Comparison of ENCODE assay signal across 34 cellular contexts in the genomic region with DNA sequence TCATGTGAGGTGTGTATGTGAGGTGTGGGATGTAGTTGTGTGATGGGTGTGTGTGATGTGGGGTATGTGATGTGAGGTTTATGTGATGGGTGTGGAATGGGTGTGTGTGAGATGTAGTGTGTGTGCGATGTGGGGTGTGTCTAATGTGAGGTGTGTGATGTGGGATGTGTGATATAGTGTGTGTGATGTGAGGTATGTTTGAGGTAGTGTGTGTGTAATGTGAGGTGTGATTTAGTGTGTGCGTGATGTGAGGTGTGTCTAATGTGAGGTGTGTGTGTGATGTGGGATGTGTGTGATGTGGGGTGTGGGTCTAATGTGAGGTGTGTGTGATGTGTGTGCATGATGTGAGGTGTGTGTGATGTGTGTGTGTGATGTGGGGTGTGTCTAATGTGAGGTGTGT. TPM values are rescaled to one million over a fixed set of nuclear protein-coding genes. Genes with fewer than 3 reads are reported as not detected.
"Had no signal": no experiment of that assay in that cellular context is flagged by ENCODE, and none has a peak within 500 bp of the region (broad histone marks: within the 10 kb centered on the region; RNA-seq: fewer than 3 reads in every experiment).

No MANE protein-coding gene starts in this region.

- H3K36me3 ChIP-seq: adrenal gland, esophagus muscularis mucosa, gastroesophageal sphincter had no signal

- H3K27me3 Mint-ChIP-seq: activated CD4-positive, alpha-beta T cell treated with anti-CD3 and anti-CD28 coated beads, Interleukin-2, amount 10 ng/mL, durations not matched to agents 24 days and 14 days; activated naive CD8-positive, alpha-beta T cell treated with anti-CD3 and anti-CD28 coated beads for 36 hours had no signal

- H3K27ac Mint-ChIP-seq: activated CD4-positive, alpha-beta memory T cell treated with anti-CD3 and anti-CD28 coated beads for 36 hours; activated CD4-positive, alpha-beta T cell treated with anti-CD3 and anti-CD28 coated beads for 36 hours; activated CD4-positive, alpha-beta T cell treated with anti-CD3 and anti-CD28 coated beads, Interleukin-2, amount 10 ng/mL, durations not matched to agents 24 days and 14 days; activated CD8-positive, alpha-beta memory T cell treated with anti-CD3 and anti-CD28 coated beads, Interleukin-2, amount 10 ng/mL, durations not matched to agents 7 days and 5 days; activated CD8-positive, alpha-beta T cell treated with anti-CD3 and anti-CD28 coated beads, Interleukin-2, amount 10 ng/mL, durations not matched to agents 7 days and 5 days; activated naive CD4-positive, alpha-beta T cell treated with anti-CD3 and anti-CD28 coated beads for 36 hours; activated naive CD4-positive, alpha-beta T cell treated with anti-CD3 and anti-CD28 coated beads, Interleukin-2, amount 50 U/mL, for 24 hours; activated naive CD8-positive, alpha-beta T cell treated with anti-CD3 and anti-CD28 coated beads for 36 hours; activated naive CD8-positive, alpha-beta T cell treated with anti-CD3 and anti-CD28 coated beads, Interleukin-2, amount 50 U/mL, for 24 hours; activated T-helper 1 cell treated with anti-CD3 and anti-CD28 coated beads, Interleukin-12 subunit alpha, Interleukin-12 subunit beta, Interleukin-2, Interleukin-4 antibody, amounts not matched to agents 30 ng/mL and 10 ng/mL and 1 ng/mL, durations not matched to agents 14 hours and 24 hours and 36 hours; activated T-helper 2 cell treated with anti-CD3 and anti-CD28 coated beads, Interferon-gamma antibody, Interleukin-2, Interleukin-4, amounts not matched to agents 10 μg/mL and 5 μg/mL and 100 μg/mL, durations not matched to agents 14 hours and 24 hours and 36 hours; effector memory CD8-positive, alpha-beta T cell had no signal

- H3K4me1 Mint-ChIP-seq: activated CD4-positive, alpha-beta T cell treated with anti-CD3 and anti-CD28 coated beads for 36 hours; activated CD4-positive, alpha-beta T cell treated with anti-CD3 and anti-CD28 coated beads, Interleukin-2, amount 10 ng/mL, durations not matched to agents 24 days and 14 days; activated CD8-positive, alpha-beta memory T cell treated with anti-CD3 and anti-CD28 coated beads, Interleukin-2, amount 10 ng/mL, durations not matched to agents 7 days and 5 days; activated naive CD4-positive, alpha-beta T cell treated with anti-CD3 and anti-CD28 coated beads, Interleukin-2, amount 50 U/mL, for 24 hours; activated naive CD8-positive, alpha-beta T cell treated with anti-CD3 and anti-CD28 coated beads for 36 hours; activated naive CD8-positive, alpha-beta T cell treated with anti-CD3 and anti-CD28 coated beads, Interleukin-2, amount 50 U/mL, for 24 hours had no signal

- H3K27me3 ChIP-seq: adrenal gland, body of pancreas, esophagus muscularis mucosa had no signal

- H3K9me3 Mint-ChIP-seq: activated CD4-positive, alpha-beta memory T cell treated with anti-CD3 and anti-CD28 coated beads for 36 hours; activated naive CD4-positive, alpha-beta T cell treated with anti-CD3 and anti-CD28 coated beads for 36 hours; activated naive CD4-positive, alpha-beta T cell treated with anti-CD3 and anti-CD28 coated beads, Interleukin-2, amount 50 U/mL, for 24 hours; activated naive CD8-positive, alpha-beta T cell treated with anti-CD3 and anti-CD28 coated beads for 36 hours; activated T-helper 2 cell treated with anti-CD3 and anti-CD28 coated beads, Interferon-gamma antibody, Interleukin-2, Interleukin-4, amounts not matched to agents 10 μg/mL and 5 μg/mL and 100 μg/mL, durations not matched to agents 14 hours and 24 hours and 36 hours; effector memory CD8-positive, alpha-beta T cell had no signal

- H3K9me3 ChIP-seq: adrenal gland, body of pancreas, esophagus muscularis mucosa, gastroesophageal sphincter had no signal

- H3K4me3 Mint-ChIP-seq: activated CD4-positive, alpha-beta memory T cell treated with anti-CD3 and anti-CD28 coated beads for 36 hours; activated CD4-positive, alpha-beta T cell treated with anti-CD3 and anti-CD28 coated beads for 36 hours; activated CD4-positive, alpha-beta T cell treated with anti-CD3 and anti-CD28 coated beads, Interleukin-2, amount 10 ng/mL, durations not matched to agents 24 days and 14 days; activated CD8-positive, alpha-beta memory T cell treated with anti-CD3 and anti-CD28 coated beads, Interleukin-2, amount 10 ng/mL, durations not matched to agents 7 days and 5 days; activated CD8-positive, alpha-beta T cell treated with anti-CD3 and anti-CD28 coated beads, Interleukin-2, amount 10 ng/mL, durations not matched to agents 7 days and 5 days; activated naive CD4-positive, alpha-beta T cell treated with anti-CD3 and anti-CD28 coated beads for 36 hours; activated naive CD4-positive, alpha-beta T cell treated with anti-CD3 and anti-CD28 coated beads, Interleukin-2, amount 50 U/mL, for 24 hours; activated naive CD8-positive, alpha-beta T cell treated with anti-CD3 and anti-CD28 coated beads for 36 hours; activated naive CD8-positive, alpha-beta T cell treated with anti-CD3 and anti-CD28 coated beads, Interleukin-2, amount 50 U/mL, for 24 hours; activated T-helper 1 cell treated with anti-CD3 and anti-CD28 coated beads, Interleukin-12 subunit alpha, Interleukin-12 subunit beta, Interleukin-2, Interleukin-4 antibody, amounts not matched to agents 30 ng/mL and 10 ng/mL and 1 ng/mL, durations not matched to agents 14 hours and 24 hours and 36 hours; effector memory CD8-positive, alpha-beta T cell had no signal

- H3K36me3 Mint-ChIP-seq: activated CD4-positive, alpha-beta memory T cell treated with anti-CD3 and anti-CD28 coated beads for 36 hours; activated CD8-positive, alpha-beta memory T cell treated with anti-CD3 and anti-CD28 coated beads, Interleukin-2, amount 10 ng/mL, durations not matched to agents 7 days and 5 days; activated naive CD4-positive, alpha-beta T cell treated with anti-CD3 and anti-CD28 coated beads, Interleukin-2, amount 50 U/mL, for 24 hours; activated naive CD8-positive, alpha-beta T cell treated with anti-CD3 and anti-CD28 coated beads for 36 hours had no signal

- H3K4me3 ChIP-seq: adrenal gland, body of pancreas, esophagus muscularis mucosa, gastroesophageal sphincter had no signal

- H3K4me1 ChIP-seq: adrenal gland, body of pancreas had no signal

- FAIRE-seq: colon had no signal

- H3K27ac ChIP-seq: adrenal gland, body of pancreas, esophagus muscularis mucosa, gastroesophageal sphincter had no signal

- DNase-seq: activated CD4-positive, alpha-beta memory T cell treated with anti-CD3 and anti-CD28 coated beads for 36 hours; activated CD4-positive, alpha-beta T cell treated with anti-CD3 and anti-CD28 coated beads for 36 hours; activated CD4-positive, alpha-beta T cell treated with anti-CD3 and anti-CD28 coated beads, Interleukin-2, amount 10 ng/mL, durations not matched to agents 24 days and 14 days; activated CD4-positive, CD25-positive, alpha-beta regulatory T cell; activated CD4-positive, CD25-positive, alpha-beta regulatory T cell treated with anti-CD3 and anti-CD28 coated beads, Interleukin-2, amount 50 U/mL, for 72 hours; activated CD8-positive, alpha-beta memory T cell treated with anti-CD3 and anti-CD28 coated beads, Interleukin-2, amount 10 ng/mL, durations not matched to agents 7 days and 5 days; activated CD8-positive, alpha-beta memory T cell treated with anti-CD3 and anti-CD28 coated beads, Interleukin-2, amount 50 U/mL, for 4 hours; activated CD8-positive, alpha-beta T cell treated with anti-CD3 and anti-CD28 coated beads, Interleukin-2, amount 10 ng/mL, durations not matched to agents 7 days and 5 days; activated effector memory CD4-positive, alpha-beta T cell treated with anti-CD3 and anti-CD28 coated beads, Interleukin-2, amount 50 U/mL, for 16 hours; activated naive CD4-positive, alpha-beta T cell treated with anti-CD3 and anti-CD28 coated beads for 36 hours; activated naive CD8-positive, alpha-beta T cell treated with anti-CD3 and anti-CD28 coated beads for 36 hours; activated naive CD8-positive, alpha-beta T cell treated with anti-CD3 and anti-CD28 coated beads, Interleukin-2, amount 50 U/mL, for 24 hours; activated T-cell treated with anti-CD3 and anti-CD28 coated beads, Interleukin-2, amount 50 U/mL, for 1 hour; activated T-cell treated with anti-CD3 and anti-CD28 coated beads, Interleukin-2, amount 50 U/mL, for 48 hours; adrenal gland; amygdala; aorta; body of pancreas; caudate nucleus; cortex of kidney; dermis blood vessel endothelial cell; effector CD4-positive, alpha-beta T cell; effector memory CD8-positive, alpha-beta T cell; erythroblast; foreskin melanocyte; T-helper 2 cell had no signal

RNA-seq across cellular contexts. Expression of a gene that starts 55.3 kb away (rescaled TPM):
- total RNA-seq: activated CD4-positive, alpha-beta memory T cell treated with anti-CD3 and anti-CD28 coated beads for 36 hours; activated CD4-positive, alpha-beta T cell treated with anti-CD3 and anti-CD28 coated beads for 36 hours; activated CD4-positive, alpha-beta T cell treated with anti-CD3 and anti-CD28 coated beads, Interleukin-2, amount 10 ng/mL, durations not matched to agents 24 days and 14 days; activated CD8-positive, alpha-beta memory T cell treated with anti-CD3 and anti-CD28 coated beads for 36 hours; activated CD8-positive, alpha-beta memory T cell treated with anti-CD3 and anti-CD28 coated beads, Interleukin-2, amount 10 ng/mL, durations not matched to agents 7 days and 5 days; activated CD8-positive, alpha-beta T cell treated with anti-CD3 and anti-CD28 coated beads, Interleukin-2, amount 10 ng/mL, durations not matched to agents 7 days and 5 days; activated naive CD4-positive, alpha-beta T cell treated with anti-CD3 and anti-CD28 coated beads for 36 hours; activated naive CD8-positive, alpha-beta T cell treated with anti-CD3 and anti-CD28 coated beads for 36 hours; activated T-helper 1 cell treated with anti-CD3 and anti-CD28 coated beads, Interleukin-12 subunit alpha, Interleukin-12 subunit beta, Interleukin-2, Interleukin-4 antibody, amounts not matched to agents 30 ng/mL and 10 ng/mL and 1 ng/mL, durations not matched to agents 14 hours and 24 hours and 36 hours; activated T-helper 2 cell treated with anti-CD3 and anti-CD28 coated beads, Interferon-gamma antibody, Interleukin-2, Interleukin-4, amounts not matched to agents 10 μg/mL and 5 μg/mL and 100 μg/mL, durations not matched to agents 14 hours and 24 hours and 36 hours; dermis blood vessel endothelial cell; T-helper 1 cell treated with Interleukin-12 subunit alpha and Interleukin-12 subunit beta and Interleukin-4 antibody, amounts not matched to agents 30 ng/mL and 1 ng/mL, for 36 hours had no signal
